Comparison of ENCODE assay signal across 8 cellular contexts in the genomic region with DNA sequence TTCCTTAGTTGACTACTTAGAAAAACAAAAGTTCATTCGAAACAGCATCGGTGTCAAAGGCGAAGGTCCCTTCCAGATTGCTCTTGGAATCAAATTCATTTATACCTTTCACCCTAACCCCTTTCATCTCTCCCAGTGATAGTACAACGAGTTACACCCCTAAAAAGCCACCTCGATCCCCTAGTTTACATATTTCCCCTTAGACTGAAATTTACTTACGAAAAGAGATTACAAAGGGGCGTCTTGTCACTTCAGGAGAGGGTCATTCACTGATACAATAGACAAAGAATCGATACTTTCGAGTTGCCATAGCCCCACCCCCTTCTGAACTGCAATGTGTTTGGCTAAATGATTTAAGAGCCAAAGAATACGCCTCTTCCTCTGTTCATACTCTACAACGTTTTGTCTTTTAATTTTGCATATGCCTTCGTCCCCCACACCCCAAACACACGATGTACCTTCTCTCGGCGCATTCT.
DNase-seq lines count a peak whose midpoint lies in the region; ATAC-seq, FAIRE-seq and TF ChIP-seq lines count a peak whose summit lies in the region.

No MANE protein-coding gene starts in this region.

- no peak overlapping the region for H3K27ac ChIP-seq in body of pancreas

- DNase-seq in DMS53 (lab: John Stamatoyannopoulos, UW) (peak; percentile 44), DMS53 treated with DMSO at 0.1 percent for 48 hours (lab: John Stamatoyannopoulos, UW; ENCODE audit: unreplicated experiment) (no peak), M059J (ENCODE audit: low read depth) (peak; percentile 38), bronchial epithelial cell (ENCODE audit: low read depth) (no peak), nephron progenitor cell (no peak), body of pancreas (no peak)
- no peak for DNase-seq in activated CD8-positive, alpha-beta memory T cell treated with anti-CD3 and anti-CD28 coated beads, Interleukin-2, amount 50 U/mL, for 4 hours

- peaks cover 16% of the 10 kb centered on the region for H3K4me1 ChIP-seq in body of pancreas

- TF ChIP-seq CTCF in bronchial epithelial cell (IDR thresholded peaks at IDR 0.05; ENCODE audit: insufficient read depth, low read length, severe bottlenecking) (no peak), nephron progenitor cell (IDR thresholded peaks at IDR 0.05) (no peak), body of pancreas (IDR thresholded peaks at IDR 0.05) (no peak)

- no peak for TF ChIP-seq POLR2A in body of pancreas (IDR thresholded peaks at IDR 0.05)

- H3K27ac Mint-ChIP-seq in nephron progenitor cell = peak overlapping the region; percentile 99

- H3K4me3 Mint-ChIP-seq in nephron progenitor cell = peak overlapping the region; percentile 92

- FAIRE-seq in bronchial epithelial cell (lab: Jason Lieb, UNC) = no peak

- no peaks in the 10 kb centered on the region for H3K36me3 Mint-ChIP-seq in nephron progenitor cell (ENCODE audit: low read depth)

- peaks cover 11% of the 10 kb centered on the region for H3K27me3 Mint-ChIP-seq in nephron progenitor cell (ENCODE audit: low read depth, poor library complexity)

- H3K4me3 ChIP-seq in bronchial epithelial cell (ENCODE audit: low read depth, low read length) (peak overlapping the region; percentile 59), body of pancreas (no peak overlapping the region)

- intact Hi-C loops in body of pancreas (cut with DNase I) = no loop called here

- peaks cover 66% of the 10 kb centered on the region for H3K4me1 Mint-ChIP-seq in nephron progenitor cell

- 1 to 4% methylated on average over 15 of the region's 15 CpGs for WGBS in body of pancreas, 2 donors

- ATAC-seq in body of pancreas (no peak), HG03108 (IDR thresholded peaks at IDR 0.05; ENCODE audit: unreplicated experiment) (no peak)

- H3K36me3 ChIP-seq in bronchial epithelial cell (ENCODE audit: control insufficient read depth, insufficient read depth, low read length) = peaks cover 1% of the 10 kb centered on the region
- H3K36me3 ChIP-seq in body of pancreas (replicated peaks in 1 of 2; ENCODE audit: insufficient read depth in 1 of 2, low read depth in 2 of 2) = no peaks in the 10 kb centered on the region

- H3K9me3 ChIP-seq in body of pancreas = no peaks in the 10 kb centered on the region

- peaks cover 46% of the 10 kb centered on the region for H3K9me3 Mint-ChIP-seq in nephron progenitor cell

- no peaks in the 10 kb centered on the region for H3K27me3 ChIP-seq in bronchial epithelial cell (ENCODE audit: control insufficient read depth, insufficient read depth, low read length)
- H3K27me3 ChIP-seq in body of pancreas = peaks cover 0 to 5% of the 10 kb centered on the region in 2 donors

Comparison
In these comparisons a context has a peak if more than half of its experiments do, and no peak if none do; other contexts are left out.
1. DNase-seq: peak in DMS53 (single experiment) and M059J (single experiment); none in DMS53 treated with DMSO at 0.1 percent for 48 hours (single experiment), bronchial epithelial cell (single experiment), nephron progenitor cell (single experiment), body of pancreas (0 of 4) and activated CD8-positive, alpha-beta memory T cell treated with anti-CD3 and anti-CD28 coated beads, Interleukin-2, amount 50 U/mL, for 4 hours (single experiment).